10 cellular contexts compared by ENCODE assay signal in the genomic region with DNA sequence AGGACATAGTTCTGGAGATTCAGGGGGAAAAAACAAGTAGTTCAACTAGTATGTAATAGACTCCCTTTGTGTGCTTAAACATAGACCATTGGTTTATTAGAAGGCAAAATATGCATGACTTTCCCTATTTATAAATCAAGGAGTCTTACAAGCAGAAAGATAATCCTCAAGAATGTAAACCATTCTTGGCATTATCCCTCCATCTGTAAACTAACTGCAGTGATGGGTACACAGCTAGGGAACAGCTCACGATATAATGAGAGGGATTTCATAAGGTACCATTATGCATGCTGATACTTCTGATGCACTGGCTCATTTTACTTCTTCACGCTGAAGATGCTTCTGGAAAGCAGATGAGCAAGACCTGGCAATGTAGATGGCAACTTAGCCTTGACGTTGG. TPM values are rescaled to one million over a fixed set of nuclear protein-coding genes. Genes with fewer than 3 reads are reported as not detected.
DNase-seq lines count a peak whose midpoint lies in the region; ATAC-seq and TF ChIP-seq lines count a peak whose summit lies in the region.
"Had no signal": no experiment of that assay in that cellular context is flagged by ENCODE, and none has a peak within 500 bp of the region (broad histone marks: within the 10 kb centered on the region; RNA-seq: fewer than 3 reads in every experiment).

No MANE protein-coding gene starts in this region.

- peak overlapping the region; percentile 92 for H2AK5ac ChIP-seq in IMR-90 (ENCODE audit: low read depth, low read length)

- POLR2A ChIA-PET in IMR-90 (lab: Charles Lee; ENCODE audit: unreplicated experiment), result no interaction called here

- H4K20me1 ChIP-seq in IMR-90 (ENCODE audit: insufficient read depth, low read length), result no peaks in the 10 kb centered on the region
- no peaks in the 10 kb centered on the region for H4K20me1 ChIP-seq in mammary epithelial cell (ENCODE audit: insufficient read depth, low read length)

- H3K9me3 Mint-ChIP-seq in nephron, result no peaks in the 10 kb centered on the region

- BruUV-seq in IMR-90 (replicated peaks; lab: Mats Ljungman, UMichigan) (no TSS peak), mammary epithelial cell (replicated peaks; lab: Mats Ljungman, UMichigan) (no TSS peak)

- peak overlapping the region; percentile 96 for H4K5ac ChIP-seq in IMR-90 (ENCODE audit: low read depth, low read length)

- peak overlapping the region; percentile 97 for H2BK20ac ChIP-seq in IMR-90 (ENCODE audit: low read depth, low read length)

- peak overlapping the region; percentile 82 for H3K14ac ChIP-seq in IMR-90 (replicated peaks; ENCODE audit: low read depth, low read length)

- H2AK9ac ChIP-seq in IMR-90 (replicated peaks; ENCODE audit: low read depth, low read length, poor library complexity), result peak overlapping the region; percentile 66

- peak overlapping the region; percentile 90 for H3K23ac ChIP-seq in IMR-90 (ENCODE audit: low read depth, low read length)

- H3K4me1 ChIP-seq in IMR-90 (ENCODE audit: control insufficient read depth, insufficient read depth, low read length) (peaks cover 12% of the 10 kb centered on the region), mammary epithelial cell (ENCODE audit: insufficient read depth, low read length) (peaks cover 33% of the 10 kb centered on the region)

- H3K4me2 ChIP-seq in IMR-90 (ENCODE audit: low read depth, low read length) (peak overlapping the region; percentile 94), mammary epithelial cell (ENCODE audit: insufficient read depth, low read depth, low read length) (peak overlapping the region; percentile 89)

- peaks cover 12 to 27% of the 10 kb centered on the region in 2 experiments; a peak in 3 of 4 replicates for H3K79me1 ChIP-seq in IMR-90 (ENCODE audit: low read depth in 1 of 2, low read length in 2 of 2)

- H2AFZ ChIP-seq in IMR-90 (replicated peaks; ENCODE audit: low read length, poor library complexity), result peak overlapping the region; percentile 95
- H2AFZ ChIP-seq in mammary epithelial cell (ENCODE audit: low read depth, low read length), result peak overlapping the region; percentile 93

- DNase-seq in IMR-90 (peak; percentile 92), mammary epithelial cell (no peak), NCI-H510A treated with DMSO at 0.1 percent for 48 hours (lab: John Stamatoyannopoulos, UW) (no peak), NCI-H226 (no peak)
- DNase-seq: activated CD8-positive, alpha-beta memory T cell treated with anti-CD3 and anti-CD28 coated beads, Interleukin-2, amount 50 U/mL, for 4 hours; left cardiac atrium had no signal

- peak overlapping the region; percentile 38 for H3K9ac ChIP-seq in IMR-90 (ENCODE audit: low read depth, low read length)
- H3K9ac ChIP-seq in mammary epithelial cell (ENCODE audit: insufficient read depth, low read length), result no peak overlapping the region

- TF ChIP-seq CTCF in C4-2B (conservative IDR thresholded peaks at IDR 0.05), result no peak
- no peak for TF ChIP-seq CTCF in IMR-90 (conservative IDR thresholded peaks at IDR 0.05; ENCODE audit: low read depth, low read length)
- no peak for TF ChIP-seq CTCF in mammary epithelial cell (conservative IDR thresholded peaks at IDR 0.05 in 1 of 2, IDR thresholded peaks at IDR 0.05 in 1 of 2; ENCODE audit: extremely low read depth in 1 of 2, insufficient read depth in 1 of 2, low read depth in 1 of 2, low read length in 2 of 2)
- no peak for TF ChIP-seq CTCF in nephron (IDR thresholded peaks at IDR 0.05; ENCODE audit: unreplicated experiment in 3 of 3)

- TF ChIP-seq POLR2A in IMR-90 (IDR thresholded peaks at IDR 0.05; ENCODE audit: low read depth, low read length), result no peak

- H2BK120ac ChIP-seq in IMR-90 (ENCODE audit: low read depth, low read length), result peak overlapping the region; percentile 97

- peak overlapping the region; percentile 95 for H3K4ac ChIP-seq in IMR-90 (ENCODE audit: low read depth, low read length)

- no peak for TF ChIP-seq RAD21 in IMR-90 (IDR thresholded peaks at IDR 0.05; ENCODE audit: low read length)

- H3K9me1 ChIP-seq in IMR-90 (ENCODE audit: insufficient read depth, low read length), result peaks cover 7% of the 10 kb centered on the region

- in situ Hi-C loops in IMR-90 (cut with MboI; ENCODE audit: low sequenced_read_pairs) (no loop called here), mammary epithelial cell (cut with MboI; ENCODE audit: low sequenced_read_pairs in 2 of 2) (no loop called here)

- H3K4me1 Mint-ChIP-seq in nephron, result peaks cover 48% of the 10 kb centered on the region

- 14% methylated on average over 1 of the region's 3 CpGs; no CpG with 5 or more reads in 1 of the 2 experiments for WGBS in IMR-90 (ENCODE audit: extremely low coverage in 2 of 2, insufficient read length in 1 of 2), 2 experiments
- 16% methylated on average over 3 of the region's 3 CpGs for WGBS in mammary epithelial cell (ENCODE audit: low coverage, missing lambda C conversion rate)

- peak overlapping the region; percentile 96 for H3K18ac ChIP-seq in IMR-90 (ENCODE audit: low read depth, low read length)

- H4K91ac ChIP-seq in IMR-90 (ENCODE audit: insufficient read depth, low read depth, low read length), result peak overlapping the region; percentile 89

- H3K27me3 Mint-ChIP-seq in nephron (ENCODE audit: low read depth), result peaks cover 7% of the 10 kb centered on the region

- H3K36me3 ChIP-seq in IMR-90 (ENCODE audit: control insufficient read depth, insufficient read depth, low read length) (no peaks in the 10 kb centered on the region; the same call in 1 of the 2 replicates), mammary epithelial cell (ENCODE audit: insufficient read depth, low read length) (no peaks in the 10 kb centered on the region)

- H3K79me2 ChIP-seq in mammary epithelial cell (ENCODE audit: insufficient read depth, low read length), result peaks cover 34% of the 10 kb centered on the region

- H3K36me3 Mint-ChIP-seq in nephron (ENCODE audit: low read depth), result peaks cover 7% of the 10 kb centered on the region

- dilution Hi-C loops in IMR-90 (cut with HindIII; ENCODE audit: low sequenced_read_pairs, unreplicated experiment) (no loop called here), mammary epithelial cell (cut with HindIII; ENCODE audit: low sequenced_read_pairs) (no loop called here)

- peak overlapping the region; percentile 87; the same call in 1 of the 2 replicates for H3K27ac ChIP-seq in C4-2B
- H3K27ac ChIP-seq in IMR-90 (ENCODE audit: insufficient read depth, low read length), result peak overlapping the region; percentile 99
- no peak overlapping the region for H3K27ac ChIP-seq in mammary epithelial cell (ENCODE audit: insufficient read depth, low read depth, low read length)

- ATAC-seq in IMR-90 (ENCODE audit: low read depth) (peak; percentile 34), HG03139 (IDR thresholded peaks at IDR 0.05; ENCODE audit: unreplicated experiment) (no peak), GM21619 (IDR thresholded peaks at IDR 0.05; ENCODE audit: unreplicated experiment) (no peak)

- H3K4me3 ChIP-seq in IMR-90 (ENCODE audit: insufficient read depth, low read depth, low read length), result peak overlapping the region; percentile 56
- peak overlapping the region in 1 of 3 experiments; percentile 91 for H3K4me3 ChIP-seq in mammary epithelial cell (replicated peaks in 1 of 3; ENCODE audit: insufficient read depth in 1 of 3, low read depth in 2 of 3, low read length in 3 of 3)

- H2BK5ac ChIP-seq in IMR-90 (ENCODE audit: low read depth, low read length, poor library complexity, severe bottlenecking), result peak overlapping the region; percentile 99

- peak overlapping the region; percentile 92; the same call in 1 of the 3 replicates for H2BK15ac ChIP-seq in IMR-90 (ENCODE audit: low read depth, low read length)

- no peaks in the 10 kb centered on the region for H3K27me3 ChIP-seq in IMR-90 (ENCODE audit: control insufficient read depth, insufficient read depth, low read length)
- no peaks in the 10 kb centered on the region for H3K27me3 ChIP-seq in mammary epithelial cell (ENCODE audit: insufficient read depth, low read length)

- H3K4me3 Mint-ChIP-seq in nephron, result peak overlapping the region; percentile 91 to 98 (median 96)

- H3K27ac Mint-ChIP-seq in nephron, result peak overlapping the region; percentile 46 to 57 (median 51)

- H3K9me3 ChIP-seq in IMR-90 (ENCODE audit: control insufficient read depth, insufficient read depth, low read length), result no peaks in the 10 kb centered on the region
- H3K9me3 ChIP-seq in mammary epithelial cell (replicated peaks; ENCODE audit: insufficient read depth, low read length), result no peaks in the 10 kb centered on the region

- CTCF ChIA-PET in IMR-90 (lab: Yijun Ruan, JAX) (no interaction called here), mammary epithelial cell (lab: Charles Lee; ENCODE audit: low non-redundant PET) (no interaction called here)

- peak overlapping the region; percentile 45 to 93 for H4K8ac ChIP-seq in IMR-90 (ENCODE audit: low read depth in 2 of 2, low read length in 2 of 2)

- intact Hi-C loops in IMR-90 (cut with micrococcal nuclease) (loop anchor here (1.0 to 10.0 kb wide), 2 partner anchors 44 to 462 kb away; no protein-coding TSS in a partner anchor), mammary epithelial cell (cut with micrococcal nuclease) (no loop called here)

- H3K56ac ChIP-seq in IMR-90 (ENCODE audit: extremely low read depth, insufficient read depth, low read length), result peak overlapping the region; percentile 50; the same call in 1 of the 2 replicates

TF ChIP-seq in IMR-90, 13 proteins besides CTCF, POLR2A, EP300 and RAD21 (continues in another document):
- TF ChIP-seq CEBPB (IDR thresholded peaks at IDR 0.05; ENCODE audit: low read depth, low read length), result peak; percentile 44; the same call in 1 of the 2 replicates
- peak; percentile 88 for TF ChIP-seq RCOR1 (IDR thresholded peaks at IDR 0.05; ENCODE audit: insufficient replicate concordance, low read length)
- TF ChIP-seq MXI1 (IDR thresholded peaks at IDR 0.05; ENCODE audit: borderline replicate concordance, low read depth, low read length), result no peak

RNA-seq across cellular contexts. Expression of gene FBXO15, which starts 0.9 kb away (rescaled TPM):
- total RNA-seq in IMR-90 (2012; rRNA removed) (0.90 and 1.1 TPM in 2 replicates), mammary epithelial cell (under 1 TPM; 0.33 to 0.73 TPM)
- polyA plus RNA-seq in IMR-90 (2012; rRNA removed) (1.5 and 2.0 TPM in 2 replicates), mammary epithelial cell (0.36 TPM)
- polyA plus RNA-seq in IMR-90 (2012; cell fraction: cytosol; rRNA removed), result 0.51 and 0.62 TPM in 2 replicates
- polyA plus RNA-seq in IMR-90 (2012; cell fraction: nucleus; rRNA removed; ENCODE audit: low replicate concordance), result 0.67 and 6.4 TPM in 2 replicates
- not detected for polyA minus RNA-seq in mammary epithelial cell

RNA-seq across cellular contexts. Expression of gene TIMM21, which starts 1.6 kb away (rescaled TPM):
- total RNA-seq in IMR-90 (2012; rRNA removed) (41.9 and 42.8 TPM in 2 replicates), mammary epithelial cell (10 to 100 TPM; 23.0 to 37.5 TPM)
- polyA plus RNA-seq in IMR-90 (2012; rRNA removed) (41.5 and 52.7 TPM in 2 replicates), mammary epithelial cell (57.2 TPM)
- 11.2 and 15.8 TPM in 2 replicates for polyA plus RNA-seq in IMR-90 (2012; cell fraction: cytosol; rRNA removed)
- polyA plus RNA-seq in IMR-90 (2012; cell fraction: nucleus; rRNA removed; ENCODE audit: low replicate concordance), result 7.0 and 45.7 TPM in 2 replicates
- 45.8 TPM for polyA minus RNA-seq in mammary epithelial cell
